12 cellular contexts compared by ENCODE assay signal in the genomic region with DNA sequence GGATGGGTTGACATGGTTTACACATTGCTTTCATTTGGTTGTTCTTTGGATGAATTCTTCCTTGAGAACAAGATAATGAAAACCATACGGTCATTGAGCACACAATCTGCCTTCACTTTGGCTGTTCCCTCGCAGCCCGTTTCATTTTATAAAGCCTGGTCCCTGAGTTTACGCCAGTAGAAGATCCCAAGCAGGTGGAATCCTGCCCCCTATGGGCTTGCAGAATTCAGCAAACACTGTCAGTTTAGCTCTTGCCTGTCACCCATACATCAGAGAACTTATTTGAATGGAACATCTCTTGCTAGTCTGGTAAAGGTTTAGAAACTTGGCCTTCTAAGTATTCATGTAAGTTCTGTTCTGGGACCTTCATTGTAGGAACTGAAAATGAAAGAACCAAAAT.
DNase-seq lines count a peak whose midpoint lies in the region; ATAC-seq and TF ChIP-seq lines count a peak whose summit lies in the region.
"Had no signal": no experiment of that assay in that cellular context is flagged by ENCODE, and none has a peak within 500 bp of the region (broad histone marks: within the 10 kb centered on the region; RNA-seq: fewer than 3 reads in every experiment).

No MANE protein-coding gene starts in this region.

- H3K79me2 ChIP-seq in SU-DHL-6 (ENCODE audit: insufficient read depth, low read length) = no peaks in the 10 kb centered on the region
- H3K79me2 ChIP-seq: hepatocyte had no signal

- H3K4me1 ChIP-seq in BE2C = no peaks in the 10 kb centered on the region

- no peaks in the 10 kb centered on the region for H3F3A ChIP-seq in SU-DHL-6 (ENCODE audit: insufficient read depth)

- no peak overlapping the region for H3K9ac ChIP-seq in SU-DHL-6 (ENCODE audit: low read length)

- H3K4me3 ChIP-seq in BE2C (ENCODE audit: low read depth, low read length) (no peak overlapping the region), H7 (ENCODE audit: insufficient read depth, low read depth, low read length) (no peak overlapping the region), SU-DHL-6 (ENCODE audit: insufficient read depth, low read length, poor library complexity, severe bottlenecking) (no peak overlapping the region)
- H3K4me3 ChIP-seq: hepatocyte had no signal

- no peaks in the 10 kb centered on the region for H4K20me1 ChIP-seq in SU-DHL-6 (ENCODE audit: low read depth, low read length)

- H3K9me2 ChIP-seq in SU-DHL-6 (replicated peaks; ENCODE audit: insufficient read depth, low read length) = no peaks in the 10 kb centered on the region

- DNase-seq in BE2C = peak; percentile 13
- peak; percentile 5 for DNase-seq in H7
- DNase-seq in iPS-NIHi11 (ENCODE audit: low spot score) = peak; percentile 19
- no peak for DNase-seq in mucosa of gallbladder (ENCODE audit: low spot score)
- DNase-seq in AG08396 (ENCODE audit: low spot score) = no peak
- DNase-seq in NCI-H526 (lab: John Stamatoyannopoulos, UW) = no peak
- DNase-seq: activated T-cell treated with anti-CD3 and anti-CD28 coated beads, Interleukin-2, amount 50 U/mL, for 1 hour; natural killer cell; NCI-H2171 treated with DMSO at 0.1 percent for 48 hours had no signal

- H3K36me3 ChIP-seq in BE2C (no peaks in the 10 kb centered on the region), H7 (replicated peaks; ENCODE audit: control insufficient read depth, insufficient read depth, low read length) (no peaks in the 10 kb centered on the region), SU-DHL-6 (ENCODE audit: low read length) (no peaks in the 10 kb centered on the region)

- no peaks in the 10 kb centered on the region for H3K27me3 ChIP-seq in BE2C
- no peaks in the 10 kb centered on the region for H3K27me3 ChIP-seq in H7 (ENCODE audit: control insufficient read depth, insufficient read depth, low read length)
- no peaks in the 10 kb centered on the region for H3K27me3 ChIP-seq in SU-DHL-6 (ENCODE audit: low read length)
- H3K27me3 ChIP-seq: hepatocyte had no signal

- no peak overlapping the region for H3K4me2 ChIP-seq in SU-DHL-6 (ENCODE audit: low read depth, low read length, poor library complexity, severe bottlenecking)
- H3K4me2 ChIP-seq: hepatocyte had no signal

- H3K27ac ChIP-seq in SU-DHL-6 (ENCODE audit: low read depth, low read length) = no peak overlapping the region
- H3K27ac ChIP-seq: hepatocyte had no signal

- H2AFZ ChIP-seq in SU-DHL-6 (ENCODE audit: low read depth, low read length, severe bottlenecking) = peak overlapping the region; percentile 23
- H2AFZ ChIP-seq: hepatocyte had no signal

- ATAC-seq in HG03095 (IDR thresholded peaks at IDR 0.05; ENCODE audit: unreplicated experiment) = no peak
- ATAC-seq: natural killer cell had no signal

- H3K9me3 ChIP-seq in BE2C (no peaks in the 10 kb centered on the region), SU-DHL-6 (ENCODE audit: insufficient read depth, low read length) (no peaks in the 10 kb centered on the region)

- peak; percentile 41 for TF ChIP-seq CTCF in BE2C (IDR thresholded peaks at IDR 0.05; ENCODE audit: low read depth, low read length)
- TF ChIP-seq CTCF in SU-DHL-6 (IDR thresholded peaks at IDR 0.05; ENCODE audit: insufficient read depth, low read length, poor library complexity, severe bottlenecking) = no peak

Comparison
In these comparisons a context has a peak if more than half of its experiments do, and no peak if none do; other contexts are left out.
1. DNase-seq: peak in BE2C (single experiment), H7 (single experiment) and iPS-NIHi11 (single experiment); none in mucosa of gallbladder (single experiment), AG08396 (single experiment) and NCI-H526 (0 of 2).